ENCODE assay signal across 8 cellular contexts in genomic region chr1:149712154-149713017, GRCh38.
DNase-seq lines count a peak whose midpoint lies in the region; ATAC-seq and TF ChIP-seq lines count a peak whose summit lies in the region.
"Not testable (repeated sequence)": the region's sequence is repeated elsewhere in the genome, so short reads cannot be mapped to it uniquely, and the experiment has no call there.

No MANE protein-coding gene starts in this region.

- DNase-seq in AG10803 (ENCODE audit: low read depth) (peak; percentile 29), HT1080 (ENCODE audit: low read depth) (peak; percentile 64), NCI-H82 (lab: John Stamatoyannopoulos, UW) (peak; percentile 73), brain pericyte (ENCODE audit: low read depth, low spot score) (peak; percentile 11), myocyte (ENCODE audit: low read depth) (peak; percentile 12)
- peak; percentile 59 to 64 for DNase-seq in activated CD4-positive, alpha-beta T cell treated with anti-CD3 and anti-CD28 coated beads, Interleukin-2, amount 50 U/mL, for 48 hours
- not testable (repeated sequence) for DNase-seq in Right ventricle myocardium superior
- peak; percentile 46 for DNase-seq in stimulated activated CD4-positive, alpha-beta T cell treated with anti-CD3 and anti-CD28 coated beads, Interleukin-4, amount 100 ng/mL, for 24 hours

- intact Hi-C loops in Right ventricle myocardium superior (cut with DNase I): not testable (repeated sequence)

- H3K4me3 ChIP-seq in AG10803 (ENCODE audit: low read length): not testable (repeated sequence)

- TF ChIP-seq CTCF in AG10803 (conservative IDR thresholded peaks at IDR 0.05; ENCODE audit: low read length): not testable (repeated sequence)

- peak; percentile 64 for ATAC-seq in Right ventricle myocardium superior (ENCODE audit: poor library complexity)
